Comparison of ENCODE assay signal across 10 cellular contexts in genomic region chr11:59284773-59285129, GRCh38.
DNase-seq lines count a peak whose midpoint lies in the region; ATAC-seq and TF ChIP-seq lines count a peak whose summit lies in the region.
"Had no signal": no experiment of that assay in that cellular context is flagged by ENCODE, and none has a peak within 500 bp of the region (broad histone marks: within the 10 kb centered on the region; RNA-seq: fewer than 3 reads in every experiment).

No MANE protein-coding gene starts in this region.

- in situ Hi-C loops in GM13976 (cut with MboI; ENCODE audit: low sequenced_read_pairs, unreplicated experiment) = loop anchor here (10.0 kb wide), 1 partner anchor 120 kb away; no protein-coding TSS in a partner anchor

- no peak overlapping the region for H3K27ac Mint-ChIP-seq in activated naive CD8-positive, alpha-beta T cell treated with anti-CD3 and anti-CD28 coated beads, Interleukin-2, amount 10 ng/mL, durations not matched to agents 7 days and 5 days
- H3K27ac Mint-ChIP-seq in activated naive CD8-positive, alpha-beta T cell treated with anti-CD3 and anti-CD28 coated beads, Interleukin-2, amount 50 U/mL, for 24 hours = no peak overlapping the region
- peak overlapping the region; percentile 28 for H3K27ac Mint-ChIP-seq in activated T-helper 17 cell treated with anti-CD3 and anti-CD28 coated beads, Interleukin-2, amount 50 U/mL, for 72 hours
- H3K27ac Mint-ChIP-seq: activated T-helper 2 cell treated with anti-CD3 and anti-CD28 coated beads, Interferon-gamma antibody, Interleukin-2, Interleukin-4, amounts not matched to agents 10 μg/mL and 5 μg/mL and 100 μg/mL, durations not matched to agents 14 hours and 24 hours and 36 hours had no signal

- no peaks in the 10 kb centered on the region for H3K36me3 Mint-ChIP-seq in activated naive CD8-positive, alpha-beta T cell treated with anti-CD3 and anti-CD28 coated beads, Interleukin-2, amount 10 ng/mL, durations not matched to agents 7 days and 5 days
- no peaks in the 10 kb centered on the region for H3K36me3 Mint-ChIP-seq in activated naive CD8-positive, alpha-beta T cell treated with anti-CD3 and anti-CD28 coated beads, Interleukin-2, amount 50 U/mL, for 24 hours (ENCODE audit: low read depth)
- H3K36me3 Mint-ChIP-seq in activated T-helper 17 cell treated with anti-CD3 and anti-CD28 coated beads, Interleukin-2, amount 50 U/mL, for 72 hours (ENCODE audit: low read depth) = no peaks in the 10 kb centered on the region

- TF ChIP-seq CTCF in GM13976 (IDR thresholded peaks at IDR 0.05; ENCODE audit: borderline replicate concordance, control extremely low read depth, extremely low read depth, insufficient read depth, missing control alignments) = no peak

- DNase-seq in activated naive CD8-positive, alpha-beta T cell treated with anti-CD3 and anti-CD28 coated beads, Interleukin-2, amount 10 ng/mL, durations not matched to agents 7 days and 5 days = no peak
- no peak for DNase-seq in activated naive CD8-positive, alpha-beta T cell treated with anti-CD3 and anti-CD28 coated beads, Interleukin-2, amount 50 U/mL, for 24 hours
- DNase-seq in GM13976 (ENCODE audit: low spot score) (no peak), NCI-H2227 (lab: John Stamatoyannopoulos, UW; ENCODE audit: unreplicated experiment) (no peak), NCI-H1105 treated with DMSO at 0.1 percent for 48 hours (lab: John Stamatoyannopoulos, UW) (no peak), NCI-H187 treated with DMSO at 0.1 percent for 48 hours (lab: John Stamatoyannopoulos, UW) (no peak)
- DNase-seq: upper lobe of right lung had no signal

- H3K27me3 Mint-ChIP-seq in activated naive CD8-positive, alpha-beta T cell treated with anti-CD3 and anti-CD28 coated beads, Interleukin-2, amount 10 ng/mL, durations not matched to agents 7 days and 5 days = peaks cover 31% of the 10 kb centered on the region
- H3K27me3 Mint-ChIP-seq in activated naive CD8-positive, alpha-beta T cell treated with anti-CD3 and anti-CD28 coated beads, Interleukin-2, amount 50 U/mL, for 24 hours = peaks cover 27% of the 10 kb centered on the region
- H3K27me3 Mint-ChIP-seq in activated T-helper 17 cell treated with anti-CD3 and anti-CD28 coated beads, Interleukin-2, amount 50 U/mL, for 72 hours = peaks cover 3% of the 10 kb centered on the region

- POLR2A ChIA-PET in activated naive CD8-positive, alpha-beta T cell treated with anti-CD3 and anti-CD28 coated beads, Interleukin-2, amount 10 ng/mL, durations not matched to agents 7 days and 5 days (lab: Charles Lee) = no interaction called here

- ATAC-seq in activated naive CD8-positive, alpha-beta T cell treated with anti-CD3 and anti-CD28 coated beads, Interleukin-2, amount 10 ng/mL, durations not matched to agents 7 days and 5 days (ENCODE audit: low read depth) = peak; percentile 10
- no peak for ATAC-seq in activated naive CD8-positive, alpha-beta T cell treated with anti-CD3 and anti-CD28 coated beads, Interleukin-2, amount 50 U/mL, for 24 hours
- peak; percentile 8 for ATAC-seq in HG03439 (IDR thresholded peaks at IDR 0.05; ENCODE audit: unreplicated experiment)
- no peak for ATAC-seq in activated T-helper 17 cell treated with anti-CD3 and anti-CD28 coated beads, Interleukin-2, amount 50 U/mL, for 72 hours (replicated peaks)

- peaks cover 13% of the 10 kb centered on the region for H3K4me1 Mint-ChIP-seq in activated naive CD8-positive, alpha-beta T cell treated with anti-CD3 and anti-CD28 coated beads, Interleukin-2, amount 10 ng/mL, durations not matched to agents 7 days and 5 days
- H3K4me1 Mint-ChIP-seq in activated naive CD8-positive, alpha-beta T cell treated with anti-CD3 and anti-CD28 coated beads, Interleukin-2, amount 50 U/mL, for 24 hours = peaks cover 20% of the 10 kb centered on the region
- H3K4me1 Mint-ChIP-seq in activated T-helper 17 cell treated with anti-CD3 and anti-CD28 coated beads, Interleukin-2, amount 50 U/mL, for 72 hours = peaks cover 10% of the 10 kb centered on the region

- H3K9me3 Mint-ChIP-seq in activated naive CD8-positive, alpha-beta T cell treated with anti-CD3 and anti-CD28 coated beads, Interleukin-2, amount 10 ng/mL, durations not matched to agents 7 days and 5 days = peaks cover 2% of the 10 kb centered on the region
- H3K9me3 Mint-ChIP-seq in activated naive CD8-positive, alpha-beta T cell treated with anti-CD3 and anti-CD28 coated beads, Interleukin-2, amount 50 U/mL, for 24 hours = no peaks in the 10 kb centered on the region
- H3K9me3 Mint-ChIP-seq in activated T-helper 17 cell treated with anti-CD3 and anti-CD28 coated beads, Interleukin-2, amount 50 U/mL, for 72 hours = no peaks in the 10 kb centered on the region
- H3K9me3 Mint-ChIP-seq: activated T-helper 2 cell treated with anti-CD3 and anti-CD28 coated beads, Interferon-gamma antibody, Interleukin-2, Interleukin-4, amounts not matched to agents 10 μg/mL and 5 μg/mL and 100 μg/mL, durations not matched to agents 14 hours and 24 hours and 36 hours had no signal

- H3K4me3 Mint-ChIP-seq in activated naive CD8-positive, alpha-beta T cell treated with anti-CD3 and anti-CD28 coated beads, Interleukin-2, amount 10 ng/mL, durations not matched to agents 7 days and 5 days = peak overlapping the region; percentile 79
- no peak overlapping the region for H3K4me3 Mint-ChIP-seq in activated naive CD8-positive, alpha-beta T cell treated with anti-CD3 and anti-CD28 coated beads, Interleukin-2, amount 50 U/mL, for 24 hours
- peak overlapping the region; percentile 65 for H3K4me3 Mint-ChIP-seq in activated T-helper 17 cell treated with anti-CD3 and anti-CD28 coated beads, Interleukin-2, amount 50 U/mL, for 72 hours

Comparison
In these comparisons a context has a peak if more than half of its experiments do, and no peak if none do; other contexts are left out.
1. ATAC-seq: peak in activated naive CD8-positive, alpha-beta T cell treated with anti-CD3 and anti-CD28 coated beads, Interleukin-2, amount 10 ng/mL, durations not matched to agents 7 days and 5 days (single experiment) and HG03439 (single experiment); none in activated naive CD8-positive, alpha-beta T cell treated with anti-CD3 and anti-CD28 coated beads, Interleukin-2, amount 50 U/mL, for 24 hours (single experiment) and activated T-helper 17 cell treated with anti-CD3 and anti-CD28 coated beads, Interleukin-2, amount 50 U/mL, for 72 hours (single experiment).